ENCODE assay signal across 13 cellular contexts in the genomic region with DNA sequence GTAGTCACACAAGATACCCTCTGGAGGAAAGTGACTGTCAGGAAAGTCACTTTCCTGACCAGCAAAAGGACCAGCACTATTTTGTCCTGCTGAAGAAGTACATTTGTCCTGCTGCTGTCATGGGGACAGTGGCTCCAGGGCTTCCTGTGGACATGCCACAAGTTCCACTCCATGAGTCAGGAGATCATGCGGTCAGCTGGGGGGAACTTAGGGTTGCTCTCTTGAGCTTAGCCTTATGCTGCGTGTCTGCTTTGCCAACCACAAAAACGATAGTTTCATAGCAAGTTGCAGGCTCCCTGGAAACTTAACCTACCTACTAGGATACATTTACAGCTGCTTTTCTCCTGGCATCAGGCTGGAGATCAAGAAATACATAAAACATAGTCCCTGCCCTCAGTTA. TPM values are rescaled to one million over a fixed set of nuclear protein-coding genes. Genes with fewer than 3 reads are reported as not detected.
DNase-seq lines count a peak whose midpoint lies in the region; ATAC-seq, FAIRE-seq and TF ChIP-seq lines count a peak whose summit lies in the region.
"Had no signal": no experiment of that assay in that cellular context is flagged by ENCODE, and none has a peak within 500 bp of the region (broad histone marks: within the 10 kb centered on the region; RNA-seq: fewer than 3 reads in every experiment).

No MANE protein-coding gene starts in this region.

- H3K36me3 ChIP-seq in lower lobe of right lung = no peaks in the 10 kb centered on the region

- ATAC-seq in GM21786 (IDR thresholded peaks at IDR 0.05; ENCODE audit: unreplicated experiment) (peak; percentile 38), lower lobe of right lung (peak; percentile 88 to 95), HG02642 (IDR thresholded peaks at IDR 0.05; ENCODE audit: poor library complexity, unreplicated experiment) (no peak)

- FAIRE-seq in frontal cortex (lab: Jason Lieb, UNC) = no peak
- FAIRE-seq: H54, TTC549 had no signal

- no peaks in the 10 kb centered on the region for H3K27me3 ChIP-seq in lower lobe of right lung (ENCODE audit: low read depth)

- no peaks in the 10 kb centered on the region for H3K9me3 ChIP-seq in lower lobe of right lung

- intact Hi-C loops in lower lobe of right lung (cut with DNase I) = no loop called here

- peaks cover 6% of the 10 kb centered on the region for H3K4me1 ChIP-seq in lower lobe of right lung

- TF ChIP-seq CTCF in lower lobe of right lung (IDR thresholded peaks at IDR 0.05) = no peak

- no peak overlapping the region for H3K4me3 ChIP-seq in lower lobe of right lung

- DNase-seq in AG08396 (ENCODE audit: low spot score) (peak; percentile 29), SW480 (ENCODE audit: low spot score) (peak; percentile 8), lower lobe of right lung (peak; percentile 82), epidermal melanocyte (ENCODE audit: insufficient read length, low spot score) (no peak), frontal cortex (ENCODE audit: low spot score in 2 of 2) (no peak), NCI-H2107 (lab: John Stamatoyannopoulos, UW) (no peak)
- DNase-seq: effector CD4-positive, alpha-beta T cell; KG1; retina had no signal

- peak overlapping the region; percentile 36 for H3K27ac ChIP-seq in lower lobe of right lung

RNA-seq across cellular contexts. Expression of gene ALOX5, which starts 19.8 kb away (rescaled TPM):
- total RNA-seq in lower lobe of right lung = 222 TPM
- total RNA-seq in frontal cortex = 1.2 TPM

RNA-seq across cellular contexts. Expression of gene OR13A1, which starts 38.9 kb away (rescaled TPM):
- total RNA-seq in lower lobe of right lung = not detected
- under 0.01 TPM for total RNA-seq in frontal cortex

Comparison
In these comparisons a context has a peak if more than half of its experiments do, and no peak if none do; other contexts are left out.
1. DNase-seq: peak in AG08396 (single experiment), SW480 (single experiment) and lower lobe of right lung (single experiment); none in epidermal melanocyte (single experiment), frontal cortex (0 of 2) and NCI-H2107 (single experiment).
2. RNA of gene ALOX5, which starts 19.8 kb away (total RNA-seq): 222 TPM in lower lobe of right lung (single experiment); 1.2 TPM in frontal cortex (single experiment); every median in the first group is over 100 times any median in the second.